16 cellular contexts compared by ENCODE assay signal in the genomic region with DNA sequence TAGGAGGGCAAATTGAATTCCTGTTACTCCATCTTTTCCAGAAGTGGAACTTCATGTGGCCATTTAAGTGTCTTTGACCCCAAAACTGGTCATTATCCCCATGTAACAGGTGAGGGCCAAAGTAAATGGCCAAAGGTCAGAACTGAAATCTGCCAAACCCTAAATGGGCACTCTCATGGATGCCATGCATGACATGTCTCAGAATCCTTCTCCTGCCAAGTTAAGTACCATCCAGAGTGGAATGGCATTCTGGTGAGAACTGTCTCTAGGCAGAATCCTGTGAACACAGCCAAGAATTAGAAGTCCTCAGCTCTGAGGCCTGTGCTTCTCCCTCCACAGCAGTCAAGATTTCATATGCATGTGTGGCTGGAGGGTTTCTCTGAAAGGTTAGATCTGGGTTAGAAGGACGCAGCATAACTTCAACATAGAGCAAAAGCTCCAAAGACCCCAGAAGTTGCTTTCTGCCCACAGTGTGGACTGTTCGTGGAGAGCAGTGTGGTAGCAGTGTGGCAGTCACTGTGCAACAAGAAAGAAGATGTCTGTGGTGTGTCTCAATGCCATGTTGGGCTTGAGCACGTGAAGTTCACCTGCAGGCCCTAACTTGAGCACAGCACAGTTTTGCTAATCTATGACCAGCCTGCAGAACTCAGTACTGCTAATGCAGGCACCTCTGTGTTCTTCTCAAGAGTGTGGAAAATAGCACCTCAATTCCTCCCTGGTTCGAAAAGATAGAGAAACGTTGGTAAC.
"Had no signal": no experiment of that assay in that cellular context is flagged by ENCODE, and none has a peak within 500 bp of the region (broad histone marks: within the 10 kb centered on the region; RNA-seq: fewer than 3 reads in every experiment).

No MANE protein-coding gene starts in this region.

- H3K36me3 Mint-ChIP-seq: stimulated activated naive B cell treated with anti-CD40 and anti-IgM and Interleukin-4, amounts not matched to agents 10 μg/mL and 1 μg/mL and 100 μg/mL, for 72 hours had no signal

- ATAC-seq: activated CD4-positive, CD25-positive, alpha-beta regulatory T cell treated with anti-CD3 and anti-CD28 coated beads, Interleukin-2, amount 50 U/mL, for 24 hours; activated T-helper 17 cell treated with anti-CD3 and anti-CD28 coated beads, Interleukin-2, amount 50 U/mL, for 72 hours; esophagus mucosa; stimulated activated naive B cell treated with anti-CD40 and anti-IgM and Interleukin-4, amounts not matched to agents 10 μg/mL and 1 μg/mL and 100 μg/mL, for 72 hours had no signal

- H3K9me3 Mint-ChIP-seq: activated T-helper 17 cell treated with anti-CD3 and anti-CD28 coated beads, Interleukin-2, amount 50 U/mL, for 72 hours had no signal

- H3K27ac ChIP-seq: brain microvascular endothelial cell, dorsolateral prefrontal cortex, SK-N-MC, tibial artery, vagina had no signal

- H3K4me1 ChIP-seq: tibial artery had no signal

- H3K4me1 Mint-ChIP-seq: activated T-helper 17 cell treated with anti-CD3 and anti-CD28 coated beads, Interleukin-2, amount 50 U/mL, for 72 hours; stimulated activated naive B cell treated with anti-CD40 and anti-IgM and Interleukin-4, amounts not matched to agents 10 μg/mL and 1 μg/mL and 100 μg/mL, for 72 hours had no signal

- H3K4me3 ChIP-seq: dorsolateral prefrontal cortex, SK-N-MC, tibial artery, vagina had no signal

- H3K27me3 ChIP-seq: brain microvascular endothelial cell, dorsolateral prefrontal cortex, tibial artery, vagina had no signal

- H3K4me3 Mint-ChIP-seq: activated T-helper 17 cell treated with anti-CD3 and anti-CD28 coated beads, Interleukin-2, amount 50 U/mL, for 72 hours; stimulated activated naive B cell treated with anti-CD40 and anti-IgM and Interleukin-4, amounts not matched to agents 10 μg/mL and 1 μg/mL and 100 μg/mL, for 72 hours had no signal

- H3K9me3 ChIP-seq: tibial artery, vagina had no signal

- FAIRE-seq: endometrium, keratinocyte had no signal

- H3K36me3 ChIP-seq: brain microvascular endothelial cell, tibial artery, vagina had no signal

- H3K27me3 Mint-ChIP-seq: activated T-helper 17 cell treated with anti-CD3 and anti-CD28 coated beads, Interleukin-2, amount 50 U/mL, for 72 hours had no signal

- H3K27ac Mint-ChIP-seq: activated T-helper 17 cell treated with anti-CD3 and anti-CD28 coated beads, Interleukin-2, amount 50 U/mL, for 72 hours; stimulated activated naive B cell treated with anti-CD40 and anti-IgM and Interleukin-4, amounts not matched to agents 10 μg/mL and 1 μg/mL and 100 μg/mL, for 72 hours had no signal

- DNase-seq: activated CD4-positive, alpha-beta T cell treated with anti-CD3 and anti-CD28 coated beads, Interleukin-2, amount 50 U/mL, for 4 hours; activated naive CD4-positive, alpha-beta T cell treated with Interleukin-2 at 50 U/mL for 16 hours; anterior cingulate cortex; brain microvascular endothelial cell; cerebellar nuclear complex; stimulated activated CD4-positive, alpha-beta T cell treated with anti-CD3 and anti-CD28 coated beads, Interleukin-2, amount 100 ng/mL, for 48 hours; stimulated activated naive B cell treated with anti-CD40 and anti-IgM and Interleukin-4, amounts not matched to agents 10 μg/mL and 1 μg/mL and 100 μg/mL, for 72 hours; tibial artery had no signal
